Comparison of ENCODE assay signal across 14 cellular contexts in genomic region chr1:27508139-27508665, GRCh38. TPM values are rescaled to one million over a fixed set of nuclear protein-coding genes. Genes with fewer than 3 reads are reported as not detected.
A peak's percentile ranks its signal among the peaks of the same experiment; 100 is the strongest.
DNase-seq lines count a peak whose midpoint lies in the region; ATAC-seq and TF ChIP-seq lines count a peak whose summit lies in the region.
"Had no signal": no experiment of that assay in that cellular context is flagged by ENCODE, and none has a peak within 500 bp of the region (broad histone marks: within the 10 kb centered on the region; RNA-seq: fewer than 3 reads in every experiment).

No MANE protein-coding gene starts in this region.

- CTCF ChIA-PET in RWPE1 (lab: Yijun Ruan, JAX), result interaction anchor here (0.7 to 1.0 kb wide), 3 partner anchors 48 to 99 kb away, joined by 3 to 4 read pairs (median 3); no protein-coding TSS in a partner anchor

- ATAC-seq in heart left ventricle (no peak), foreskin keratinocyte (no peak), GM19397 (IDR thresholded peaks at IDR 0.05; ENCODE audit: unreplicated experiment) (no peak)
- ATAC-seq: body of pancreas, left lung had no signal

- H3K27me3 ChIP-seq in right atrium auricular region, result no peaks in the 10 kb centered on the region
- H3K27me3 ChIP-seq in heart left ventricle, result no peaks in the 10 kb centered on the region
- H3K27me3 ChIP-seq in foreskin keratinocyte, result no peaks in the 10 kb centered on the region
- no peaks in the 10 kb centered on the region for H3K27me3 ChIP-seq in uterus
- H3K27me3 ChIP-seq: body of pancreas, left lung, upper lobe of left lung had no signal

- intact Hi-C loops in heart left ventricle (cut with DNase I) (no loop called here), uterus (cut with DNase I; ENCODE audit: low total_unique reads) (no loop called here)

- POLR2A ChIA-PET in RWPE1 (lab: Yijun Ruan, JAX; ENCODE audit: low non-redundant PET), result no interaction called here

- H3K36me3 ChIP-seq in right atrium auricular region (no peaks in the 10 kb centered on the region), heart left ventricle (no peaks in the 10 kb centered on the region), uterus (no peaks in the 10 kb centered on the region)
- H3K36me3 ChIP-seq: left lung, prostate gland, upper lobe of left lung had no signal

- 85 to 90% (median 87%) methylated on average over 4 of the region's 4 CpGs for WGBS in heart left ventricle, 4 donors

- TF ChIP-seq POLR2A in heart left ventricle (IDR thresholded peaks at IDR 0.05), result no peak
- TF ChIP-seq POLR2A in uterus (IDR thresholded peaks at IDR 0.05), result no peak

- DNase-seq in right atrium auricular region (ENCODE audit: low spot score) (no peak), heart left ventricle (no peak), RWPE1 (ENCODE audit: low spot score) (no peak), foreskin keratinocyte (no peak), uterus (no peak), NCI-H524 (lab: John Stamatoyannopoulos, UW) (no peak), dermis blood vessel endothelial cell (no peak)
- DNase-seq: body of pancreas, C1 segment of cervical spinal cord, left lung, NCI-H748 treated with DMSO at 0.1 percent for 48 hours, upper lobe of left lung had no signal

- H3K4me3 ChIP-seq in right atrium auricular region (no peak overlapping the region), heart left ventricle (no peak overlapping the region), uterus (no peak overlapping the region)
- H3K4me3 ChIP-seq: body of pancreas, left lung, prostate gland, upper lobe of left lung had no signal

- H3K4me1 ChIP-seq in right atrium auricular region (peaks cover 0 to 35% of the 10 kb centered on the region in 2 donors), heart left ventricle (peaks cover 8 to 38% (median 25%) of the 10 kb centered on the region in 12 donors), foreskin keratinocyte (peaks cover 14% of the 10 kb centered on the region), uterus (peaks cover 9 to 17% of the 10 kb centered on the region in 2 donors)
- H3K4me1 ChIP-seq: prostate gland had no signal

- H3K9me3 ChIP-seq in right atrium auricular region (no peaks in the 10 kb centered on the region), heart left ventricle (no peaks in the 10 kb centered on the region), uterus (no peaks in the 10 kb centered on the region)
- H3K9me3 ChIP-seq: body of pancreas, left lung, prostate gland, upper lobe of left lung had no signal

- H3K27ac ChIP-seq in right atrium auricular region, result peak overlapping the region; percentile 10 to 34
- no peak overlapping the region for H3K27ac ChIP-seq in heart left ventricle
- peak overlapping the region; percentile 98 for H3K27ac ChIP-seq in RWPE1
- no peak overlapping the region for H3K27ac ChIP-seq in foreskin keratinocyte
- H3K27ac ChIP-seq in uterus, result peak overlapping the region; percentile 15 to 30
- H3K27ac ChIP-seq: body of pancreas, left lung, upper lobe of left lung had no signal

- TF ChIP-seq CTCF in right atrium auricular region (IDR thresholded peaks at IDR 0.05), result no peak
- TF ChIP-seq CTCF in heart left ventricle (IDR thresholded peaks at IDR 0.05), result no peak
- no peak for TF ChIP-seq CTCF in RWPE1 (conservative IDR thresholded peaks at IDR 0.05; ENCODE audit: low read depth)
- peak; percentile 42 for TF ChIP-seq CTCF in foreskin keratinocyte (conservative IDR thresholded peaks at IDR 0.05)
- no peak for TF ChIP-seq CTCF in uterus (IDR thresholded peaks at IDR 0.05)

RNA-seq across cellular contexts. Expression of gene WASF2, which starts 18.2 kb away (rescaled TPM):
- total RNA-seq in right atrium auricular region, result 10 to 100 TPM; 20.7 to 49.0 TPM
- 100 to 1,000 TPM in 1 of 9 donors, 10 to 100 TPM in 8; 27.5 to 103 (median 47.9) TPM for total RNA-seq in heart left ventricle
- 10 to 100 TPM; 14.2 to 52.0 TPM for polyA plus RNA-seq in heart left ventricle
- total RNA-seq in foreskin keratinocyte, result 49.9 and 53.9 TPM in 2 replicates
- polyA plus RNA-seq in foreskin keratinocyte, result 28.7 and 30.1 TPM in 2 replicates
- 100 to 1,000 TPM in 1 of 4 donors, 10 to 100 TPM in 3; 27.2 to 178 (median 41.1) TPM for total RNA-seq in uterus
- 45.9 and 110 TPM in 2 replicates for total RNA-seq in dermis blood vessel endothelial cell

Comparison
In these comparisons a context has a peak if more than half of its experiments do, and no peak if none do; other contexts are left out.
1. H3K27ac ChIP-seq: peak in right atrium auricular region (2 of 2), RWPE1 (single experiment) and uterus (2 of 2); none in heart left ventricle (0 of 12) and foreskin keratinocyte (single experiment).